29 cellular contexts compared by ENCODE assay signal in genomic region chr2:121295911-121296650, GRCh38. TPM values are rescaled to one million over a fixed set of nuclear protein-coding genes. Genes with fewer than 3 reads are reported as not detected.
"Had no signal": no experiment of that assay in that cellular context is flagged by ENCODE, and none has a peak within 500 bp of the region (broad histone marks: within the 10 kb centered on the region; RNA-seq: fewer than 3 reads in every experiment).

No MANE protein-coding gene starts in this region.

- H3K36me3 Mint-ChIP-seq: activated naive CD4-positive, alpha-beta T cell treated with anti-CD3 and anti-CD28 coated beads, Interleukin-2, amount 10 ng/mL, durations not matched to agents 7 days and 5 days; activated naive CD8-positive, alpha-beta T cell; brain had no signal

- H3K27ac Mint-ChIP-seq: activated CD4-positive, alpha-beta T cell treated with anti-CD3 and anti-CD28 coated beads, Interleukin-2, amount 10 ng/mL, durations not matched to agents 24 days and 14 days; activated CD8-positive, alpha-beta T cell treated with anti-CD3 and anti-CD28 coated beads for 36 hours; activated naive CD4-positive, alpha-beta T cell treated with anti-CD3 and anti-CD28 coated beads, Interleukin-2, amount 10 ng/mL, durations not matched to agents 7 days and 5 days; activated naive CD8-positive, alpha-beta T cell; activated naive CD8-positive, alpha-beta T cell treated with anti-CD3 and anti-CD28 coated beads, Interleukin-2, amount 50 U/mL, for 24 hours; brain had no signal

- H3K4me3 Mint-ChIP-seq: activated CD4-positive, alpha-beta T cell treated with anti-CD3 and anti-CD28 coated beads, Interleukin-2, amount 10 ng/mL, durations not matched to agents 24 days and 14 days; activated CD8-positive, alpha-beta T cell treated with anti-CD3 and anti-CD28 coated beads for 36 hours; activated naive CD4-positive, alpha-beta T cell treated with anti-CD3 and anti-CD28 coated beads, Interleukin-2, amount 10 ng/mL, durations not matched to agents 7 days and 5 days; activated naive CD8-positive, alpha-beta T cell; activated naive CD8-positive, alpha-beta T cell treated with anti-CD3 and anti-CD28 coated beads, Interleukin-2, amount 50 U/mL, for 24 hours; activated T-cell treated with anti-CD3 and anti-CD28 coated beads, Interleukin-2, amount 50 U/mL, for 4 hours; brain had no signal

- H3K27me3 ChIP-seq: MG63, SJCRH30 had no signal

- H3K4me1 ChIP-seq: SJCRH30 had no signal

- H3K4me3 ChIP-seq: MG63, SJCRH30, SK-N-MC had no signal

- H3K4me1 Mint-ChIP-seq: activated CD4-positive, alpha-beta T cell treated with anti-CD3 and anti-CD28 coated beads, Interleukin-2, amount 10 ng/mL, durations not matched to agents 24 days and 14 days; activated naive CD4-positive, alpha-beta T cell treated with anti-CD3 and anti-CD28 coated beads, Interleukin-2, amount 10 ng/mL, durations not matched to agents 7 days and 5 days; activated naive CD8-positive, alpha-beta T cell treated with anti-CD3 and anti-CD28 coated beads, Interleukin-2, amount 50 U/mL, for 24 hours had no signal

- H3K27ac ChIP-seq: SJCRH30, SK-N-MC, WERI-Rb-1 had no signal

- H3K9me3 ChIP-seq: MG63, SJCRH30 had no signal

- H3K36me3 ChIP-seq: MG63, SJCRH30, WERI-Rb-1 had no signal

- DNase-seq: activated CD4-positive, alpha-beta T cell treated with anti-CD3 and anti-CD28 coated beads, Interleukin-2, amount 10 ng/mL, durations not matched to agents 24 days and 14 days; activated CD4-positive, alpha-beta T cell treated with anti-CD3 and anti-CD28 coated beads, Interleukin-2, amount 50 U/mL, for 4 hours; activated CD8-positive, alpha-beta memory T cell treated with anti-CD3 and anti-CD28 coated beads, Interleukin-2, amount 50 U/mL, for 4 hours; activated CD8-positive, alpha-beta T cell treated with anti-CD3 and anti-CD28 coated beads for 36 hours; activated effector memory CD4-positive, alpha-beta T cell treated with Interleukin-2 at 50 U/mL for 16 hours; activated naive CD4-positive, alpha-beta T cell treated with anti-CD3 and anti-CD28 coated beads, Interleukin-2, amount 10 ng/mL, durations not matched to agents 7 days and 5 days; activated naive CD8-positive, alpha-beta T cell treated with anti-CD3 and anti-CD28 coated beads, Interleukin-2, amount 50 U/mL, for 24 hours; activated T-cell treated with anti-CD3 and anti-CD28 coated beads for 4 hours; activated T-cell treated with anti-CD3 and anti-CD28 coated beads, Interleukin-2, amount 50 U/mL, for 4 hours; anterior cingulate cortex; Kasumi-1; MG63; NCI-H1048; NCI-H1105 treated with DMSO at 0.1 percent for 48 hours; NCI-H1436; NCI-H1694; NCI-H2029; NCI-H345; NCI-H524 treated with DMSO at 0.1 percent for 48 hours; SHP77; SJCRH30; T1000; WERI-Rb-1 had no signal

- H3K27me3 Mint-ChIP-seq: activated CD4-positive, alpha-beta T cell treated with anti-CD3 and anti-CD28 coated beads, Interleukin-2, amount 10 ng/mL, durations not matched to agents 24 days and 14 days had no signal

- H3K9me3 Mint-ChIP-seq: activated CD4-positive, alpha-beta T cell treated with anti-CD3 and anti-CD28 coated beads, Interleukin-2, amount 10 ng/mL, durations not matched to agents 24 days and 14 days; activated CD8-positive, alpha-beta T cell treated with anti-CD3 and anti-CD28 coated beads for 36 hours; activated naive CD4-positive, alpha-beta T cell treated with anti-CD3 and anti-CD28 coated beads, Interleukin-2, amount 10 ng/mL, durations not matched to agents 7 days and 5 days; activated naive CD8-positive, alpha-beta T cell treated with anti-CD3 and anti-CD28 coated beads, Interleukin-2, amount 50 U/mL, for 24 hours; activated T-cell treated with anti-CD3 and anti-CD28 coated beads, Interleukin-2, amount 50 U/mL, for 4 hours had no signal

- ATAC-seq: activated CD8-positive, alpha-beta T cell treated with anti-CD3 and anti-CD28 coated beads for 36 hours; activated naive CD8-positive, alpha-beta T cell treated with anti-CD3 and anti-CD28 coated beads, Interleukin-2, amount 50 U/mL, for 24 hours; Panc1 had no signal

RNA-seq across cellular contexts. Expression of gene TFCP2L1, which starts 11.1 kb away (rescaled TPM):
- total RNA-seq: activated CD4-positive, alpha-beta T cell treated with anti-CD3 and anti-CD28 coated beads, Interleukin-2, amount 10 ng/mL, durations not matched to agents 24 days and 14 days; RPMI7951; T-helper 1 cell treated with Interleukin-12 subunit alpha and Interleukin-12 subunit beta and Interleukin-4 antibody, amounts not matched to agents 30 ng/mL and 1 ng/mL, for 36 hours had no signal
